9 cellular contexts compared by ENCODE assay signal in the genomic region with DNA sequence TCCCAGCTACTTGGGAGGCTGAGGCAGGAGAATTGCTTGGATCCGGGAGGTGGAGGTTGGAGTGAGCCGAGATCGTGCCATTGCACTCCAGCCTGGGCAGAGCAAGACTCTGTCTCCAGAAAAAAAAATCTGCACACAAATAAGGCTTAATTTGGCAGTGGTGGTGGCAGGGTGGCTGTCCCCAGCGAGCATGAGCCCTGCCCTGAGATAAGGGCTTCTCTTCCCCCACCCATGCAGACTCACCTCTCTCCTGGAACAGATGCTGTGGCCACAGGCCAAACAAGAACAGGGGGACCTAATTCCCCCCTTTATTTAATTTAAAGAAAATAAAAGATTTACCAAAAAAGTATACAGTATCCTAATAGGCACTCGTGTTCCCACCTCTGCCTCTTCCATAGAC.
DNase-seq lines count a peak whose midpoint lies in the region; ATAC-seq, FAIRE-seq and TF ChIP-seq lines count a peak whose summit lies in the region.
"Had no signal": no experiment of that assay in that cellular context is flagged by ENCODE, and none has a peak within 500 bp of the region (broad histone marks: within the 10 kb centered on the region; RNA-seq: fewer than 3 reads in every experiment).

No MANE protein-coding gene starts in this region.

- peak overlapping the region; percentile 71 for H3K4me3 ChIP-seq in NT2/D1 (ENCODE audit: insufficient read length, low read depth)

- no peak overlapping the region for H3K27ac Mint-ChIP-seq in Calu3 (ENCODE audit: unreplicated experiment)
- peak overlapping the region; percentile 52 for H3K27ac Mint-ChIP-seq in endothelial cell (ENCODE audit: unreplicated experiment)
- peak overlapping the region; percentile 85 for H3K27ac Mint-ChIP-seq in osteocyte (ENCODE audit: unreplicated experiment)

- H3K9me3 ChIP-seq in NT2/D1 (ENCODE audit: insufficient read depth, low read length), result no peaks in the 10 kb centered on the region

- peak overlapping the region; percentile 90 for H3K9ac ChIP-seq in NT2/D1 (ENCODE audit: insufficient read length, low read depth)

- H3K36me3 ChIP-seq in NT2/D1 (ENCODE audit: insufficient read depth, insufficient read length, low read length), result no peaks in the 10 kb centered on the region

- FAIRE-seq in GM12892 (lab: Jason Lieb, UNC), result no peak

- H3K27me3 Mint-ChIP-seq in Calu3 (ENCODE audit: unreplicated experiment) (no peaks in the 10 kb centered on the region), endothelial cell (ENCODE audit: unreplicated experiment) (peaks cover 10% of the 10 kb centered on the region), osteocyte (ENCODE audit: unreplicated experiment) (no peaks in the 10 kb centered on the region)

- ATAC-seq in HG02642 (IDR thresholded peaks at IDR 0.05; ENCODE audit: poor library complexity, unreplicated experiment), result no peak
- ATAC-seq in HG03520 (IDR thresholded peaks at IDR 0.05; ENCODE audit: unreplicated experiment), result no peak

- TF ChIP-seq CTCF in Calu3 (IDR thresholded peaks at IDR 0.05; ENCODE audit: unreplicated experiment) (no peak), endothelial cell (IDR thresholded peaks at IDR 0.05; ENCODE audit: unreplicated experiment) (no peak), osteocyte (IDR thresholded peaks at IDR 0.05) (no peak)

- H3K36me3 Mint-ChIP-seq in Calu3 (ENCODE audit: insufficient read depth, unreplicated experiment) (peaks cover 33% of the 10 kb centered on the region), endothelial cell (ENCODE audit: low read depth, unreplicated experiment) (peaks cover 6% of the 10 kb centered on the region), osteocyte (ENCODE audit: unreplicated experiment) (no peaks in the 10 kb centered on the region)

- peaks cover 9% of the 10 kb centered on the region for H3K4me1 Mint-ChIP-seq in Calu3 (ENCODE audit: low read depth, unreplicated experiment)
- H3K4me1 Mint-ChIP-seq in endothelial cell (ENCODE audit: unreplicated experiment), result peaks cover 13% of the 10 kb centered on the region
- H3K4me1 Mint-ChIP-seq in osteocyte (ENCODE audit: unreplicated experiment), result peaks cover 12% of the 10 kb centered on the region

- H3K4me1 ChIP-seq in NT2/D1 (ENCODE audit: insufficient read depth, insufficient read length), result no peaks in the 10 kb centered on the region

- BruUV-seq in Calu3 (replicated peaks; lab: Mats Ljungman, UMichigan), result TSS peak; percentile 83

- CTCF ChIA-PET in Calu3 (lab: Charles Lee), result interaction anchor here (1.5 kb wide), 1 partner anchor 294 kb away, joined by 4 read pairs; no protein-coding TSS in a partner anchor

- DNase-seq in Calu3 (no peak), NT2/D1 (ENCODE audit: low read depth, low spot score) (no peak), endothelial cell (ENCODE audit: low spot score) (no peak), osteocyte (ENCODE audit: extremely low spot score, unreplicated experiment) (no peak), GM12892 (ENCODE audit: insufficient read length) (no peak), inferior parietal cortex (ENCODE audit: extremely low spot score) (no peak)
- DNase-seq: cerebellar nuclear complex had no signal

- H3K4me3 Mint-ChIP-seq in Calu3 (ENCODE audit: low read depth, unreplicated experiment) (peak overlapping the region; percentile 84), endothelial cell (ENCODE audit: unreplicated experiment) (peak overlapping the region; percentile 88), osteocyte (ENCODE audit: unreplicated experiment) (peak overlapping the region; percentile 83)

- H3K27me3 ChIP-seq in NT2/D1 (ENCODE audit: insufficient read depth, insufficient read length), result peaks cover 25% of the 10 kb centered on the region

- no peaks in the 10 kb centered on the region for H3K9me3 Mint-ChIP-seq in Calu3 (ENCODE audit: low read depth, unreplicated experiment)
- no peaks in the 10 kb centered on the region for H3K9me3 Mint-ChIP-seq in endothelial cell (ENCODE audit: unreplicated experiment)
- no peaks in the 10 kb centered on the region for H3K9me3 Mint-ChIP-seq in osteocyte (ENCODE audit: unreplicated experiment)

- intact Hi-C loops in Calu3 (cut with micrococcal nuclease; ENCODE audit: unreplicated experiment), result loop anchor here (1.0 kb wide), 1 partner anchor 32 kb away; no protein-coding TSS in a partner anchor

- no peak for TF ChIP-seq POLR2A in GM12892 (IDR thresholded peaks at IDR 0.05; ENCODE audit: low read depth, low read length)
